In genomic region chr11:61627831-61628753, GRCh38 we compare ENCODE assay signal across 9 cellular contexts. TPM values are rescaled to one million over a fixed set of nuclear protein-coding genes. Genes with fewer than 3 reads are reported as not detected.
DNase-seq lines count a peak whose midpoint lies in the region; ATAC-seq, FAIRE-seq and TF ChIP-seq lines count a peak whose summit lies in the region.
"Had no signal": no experiment of that assay in that cellular context is flagged by ENCODE, and none has a peak within 500 bp of the region (broad histone marks: within the 10 kb centered on the region; RNA-seq: fewer than 3 reads in every experiment).

No MANE protein-coding gene starts in this region.

- H3K4me1 ChIP-seq in pancreas: peaks cover 15 to 19% (median 17%) of the 10 kb centered on the region in 3 donors

- TF ChIP-seq CTCF in GM12874 (IDR thresholded peaks at IDR 0.05; ENCODE audit: insufficient read depth, low read depth, low read length) (peak; percentile 80), fibroblast of villous mesenchyme (IDR thresholded peaks at IDR 0.05; ENCODE audit: insufficient read depth, low read depth, low read length) (peak; percentile 96), pancreas (IDR thresholded peaks at IDR 0.05) (peak; percentile 56 to 80 (median 75))

- no peak for FAIRE-seq in pancreas (lab: Jason Lieb, UNC)
- FAIRE-seq: frontal cortex had no signal

- DNase-seq in AG08395 (ENCODE audit: low spot score): peak; percentile 85
- peak; percentile 56 for DNase-seq in NCI-H345 (lab: John Stamatoyannopoulos, UW)
- DNase-seq in activated CD8-positive, alpha-beta memory T cell treated with anti-CD3 and anti-CD28 coated beads, Interleukin-2, amount 50 U/mL, for 48 hours: peak; percentile 77
- DNase-seq in fibroblast of villous mesenchyme (ENCODE audit: low read depth): peak; percentile 74
- DNase-seq in pancreas: peak; percentile 66 to 85 (median 78)

- no peak overlapping the region for H3K4me3 ChIP-seq in fibroblast of villous mesenchyme (ENCODE audit: low read depth, low read length)
- H3K4me3 ChIP-seq in pancreas: no peak overlapping the region

- H3K9me3 ChIP-seq in pancreas: no peaks in the 10 kb centered on the region

- 60 to 70% methylated on average over 15 of the region's 15 CpGs for WGBS in pancreas, 2 donors

- intact Hi-C loops in pancreas (cut with DNase I): no loop called here

- no peaks in the 10 kb centered on the region for H3K27me3 ChIP-seq in pancreas

- H3K36me3 ChIP-seq in pancreas: no peaks in the 10 kb centered on the region

- ATAC-seq in pancreas (peak; percentile 67 to 89 (median 81)), GM21447 (IDR thresholded peaks at IDR 0.05; ENCODE audit: unreplicated experiment) (no peak), HG03139 (IDR thresholded peaks at IDR 0.05; ENCODE audit: unreplicated experiment) (no peak)

- no peak overlapping the region for H3K27ac ChIP-seq in pancreas

RNA-seq across cellular contexts. Expression of gene SYT7, which starts 47.2 kb away (rescaled TPM):
- total RNA-seq in fibroblast of villous mesenchyme: 0.43 and 2.6 TPM in 2 replicates
- 10 to 100 TPM in 3 of 6 donors, 1 to 10 TPM in 3; 4.3 to 17.9 (median 8.7) TPM for total RNA-seq in pancreas
- polyA plus RNA-seq in pancreas: 10 to 100 TPM; 21.0 to 59.4 TPM

RNA-seq across cellular contexts. Expression of gene DAGLA, which starts 52.1 kb away (rescaled TPM):
- total RNA-seq in fibroblast of villous mesenchyme: 2.2 and 2.6 TPM in 2 replicates
- total RNA-seq in pancreas: 1 to 10 TPM; 3.7 to 6.2 (median 4.8) TPM
- 1 to 10 TPM; 5.4 to 6.9 TPM for polyA plus RNA-seq in pancreas

Comparison
In these comparisons a context has a peak if more than half of its experiments do, and no peak if none do; other contexts are left out.
1. ATAC-seq: peak in pancreas (4 of 4); none in GM21447 (single experiment) and HG03139 (single experiment).
2. Peak in every context shown above with its lines, with median percentiles within 50 percentile points of each other: DNase-seq and CTCF ChIP-seq.